8 cellular contexts compared by ENCODE assay signal in genomic region chr11:124586247-124586860, GRCh38. TPM values are rescaled to one million over a fixed set of nuclear protein-coding genes. Genes with fewer than 3 reads are reported as not detected.
A peak's percentile ranks its signal among the peaks of the same experiment; 100 is the strongest.
DNase-seq lines count a peak whose midpoint lies in the region; ATAC-seq, FAIRE-seq and TF ChIP-seq lines count a peak whose summit lies in the region.

No MANE protein-coding gene starts in this region.

- H3F3A ChIP-seq in MM.1S (ENCODE audit: insufficient read depth, low read length) = no peaks in the 10 kb centered on the region

- no peaks in the 10 kb centered on the region for H3K27me3 ChIP-seq in MM.1S (replicated peaks; ENCODE audit: insufficient read depth, low read length)

- FAIRE-seq in kidney (lab: Jason Lieb, UNC) = peak; percentile 83

- H3K4me1 Mint-ChIP-seq in T-cell (no peaks in the 10 kb centered on the region), brain (peaks cover 6% of the 10 kb centered on the region)

- CTCF ChIA-PET in T-cell (lab: Charles Lee) = interaction anchor here in 1 of 2 donors (1.0 to 1.5 kb wide), 3 partner anchors 9 to 171 kb away, joined by 3 to 5 read pairs (median 4); no protein-coding TSS in a partner anchor

- no peaks in the 10 kb centered on the region for H3K79me2 ChIP-seq in MM.1S (ENCODE audit: low read length)

- no peaks in the 10 kb centered on the region for H3K36me3 ChIP-seq in MM.1S (replicated peaks; ENCODE audit: insufficient read depth, low read length)
- H3K36me3 ChIP-seq in kidney (ENCODE audit: control insufficient read depth in 1 of 2, insufficient read depth in 2 of 2, low read length in 2 of 2) = no peaks in the 10 kb centered on the region

- 0 out of 2 replicates have a peak, but pooled peaks cover 4% of the 10 kb centered on the region for H3K4me1 ChIP-seq in MM.1S (ENCODE audit: low read length)
- no peaks in the 10 kb centered on the region for H3K4me1 ChIP-seq in kidney (ENCODE audit: control insufficient read depth in 1 of 2, insufficient read depth in 1 of 2, low read depth in 1 of 2, low read length in 2 of 2)

- TF ChIP-seq CTCF in GM13977 (IDR thresholded peaks at IDR 0.05; ENCODE audit: extremely low read depth, insufficient read depth, missing control alignments) = peak; percentile 80
- peak; percentile 64 for TF ChIP-seq CTCF in MM.1S (IDR thresholded peaks at IDR 0.05; ENCODE audit: low read length)
- peak; percentile 73 to 77 for TF ChIP-seq CTCF in brain (conservative IDR thresholded peaks at IDR 0.05)
- TF ChIP-seq CTCF in kidney (IDR thresholded peaks at IDR 0.05; ENCODE audit: borderline replicate concordance, extremely low read depth, insufficient read depth) = peak; percentile 79

- intact Hi-C loops in kidney (cut with DNase I) = loop anchor here (10.0 kb wide), 1 partner anchor 172 kb away; no protein-coding TSS in a partner anchor

- peak; percentile 48 for DNase-seq in AG08395 (ENCODE audit: low spot score)
- peak; percentile 30 for DNase-seq in GM13977 (ENCODE audit: low spot score)
- DNase-seq in MM.1S = peak; percentile 53
- peak in 27 of 34 experiments; percentile 5 to 48 (median 18) for DNase-seq in T-cell
- no peak for DNase-seq in kidney
- peak; percentile 2 for DNase-seq in stimulated activated CD8-positive, alpha-beta memory T cell treated with anti-CD3 and anti-CD28 coated beads, Interleukin-12 subunit alpha, Interleukin-12 subunit beta, amount 100 ng/mL, for 1 hour (ENCODE audit: low read depth)
- DNase-seq in cerebellar nuclear complex (lab: John Stamatoyannopoulos, UW) = no peak

- in situ Hi-C loops in GM13977 (cut with MboI; ENCODE audit: low pct_unique_long_range_greater_than_20kb, low sequenced_read_pairs, unreplicated experiment) = loop anchor here (10.0 to 25.0 kb wide), 2 partner anchors 182 to 524 kb away; no protein-coding TSS in a partner anchor

- H3K9me3 ChIP-seq in MM.1S (replicated peaks; ENCODE audit: insufficient read depth, low read length) (no peaks in the 10 kb centered on the region), kidney (ENCODE audit: control insufficient read depth in 1 of 2, low read length in 2 of 2) (no peaks in the 10 kb centered on the region)

- H3K27ac ChIP-seq in MM.1S (ENCODE audit: low read length) = no peak overlapping the region
- no peak overlapping the region for H3K27ac ChIP-seq in kidney (ENCODE audit: low read depth in 2 of 2, low read length in 2 of 2)

- no peak overlapping the region for H3K4me3 Mint-ChIP-seq in T-cell
- no peak overlapping the region for H3K4me3 Mint-ChIP-seq in brain

- H3K36me3 Mint-ChIP-seq in T-cell (no peaks in the 10 kb centered on the region), brain (no peaks in the 10 kb centered on the region)

- no peak overlapping the region for H3K9ac ChIP-seq in MM.1S (ENCODE audit: low read length)
- H3K9ac ChIP-seq in kidney (ENCODE audit: low read length in 2 of 2) = no peak overlapping the region

- H3K27me3 Mint-ChIP-seq in T-cell = peaks cover 15 to 21% of the 10 kb centered on the region in 2 donors
- H3K27me3 Mint-ChIP-seq in brain = peaks cover 3% of the 10 kb centered on the region

- no peak overlapping the region for H3K4me2 ChIP-seq in MM.1S (ENCODE audit: low read depth, low read length)

- H2AFZ ChIP-seq in MM.1S (ENCODE audit: low read length) = no peak overlapping the region

- no peak overlapping the region for H3K4me3 ChIP-seq in MM.1S (ENCODE audit: low read length)
- H3K4me3 ChIP-seq in kidney (ENCODE audit: low read length in 2 of 2) = no peak overlapping the region

- no peaks in the 10 kb centered on the region for H3K9me2 ChIP-seq in MM.1S (replicated peaks; ENCODE audit: insufficient read depth, low read length)

- POLR2A ChIA-PET in T-cell (lab: Charles Lee) = no interaction called here

- ATAC-seq in T-cell (replicated peaks in 1 of 4) = no peak

- no peaks in the 10 kb centered on the region for H3K9me3 Mint-ChIP-seq in T-cell
- H3K9me3 Mint-ChIP-seq in brain = no peaks in the 10 kb centered on the region

- H3K27ac Mint-ChIP-seq in T-cell = no peak overlapping the region
- H3K27ac Mint-ChIP-seq in brain = no peak overlapping the region

- H4K20me1 ChIP-seq in MM.1S (ENCODE audit: insufficient read depth, low read length) = no peaks in the 10 kb centered on the region

RNA-seq across cellular contexts. Expression of gene OR8A1, which starts 16.6 kb away (rescaled TPM):
- total RNA-seq in T-cell (not detected), kidney (not detected)
- polyA plus RNA-seq in brain (ENCODE audit: insufficient read depth, low read depth, low replicate concordance) (not detected), kidney (ENCODE audit: insufficient read depth, low read depth, low replicate concordance) (not detected)

RNA-seq across cellular contexts. Expression of gene PANX3, which starts 24.9 kb away (rescaled TPM):
- total RNA-seq in T-cell (not detected), kidney (not detected)
- polyA plus RNA-seq in brain (ENCODE audit: insufficient read depth, low read depth, low replicate concordance) (not detected), kidney (ENCODE audit: insufficient read depth, low read depth, low replicate concordance) (not detected)

RNA-seq across cellular contexts. Expression of gene TBRG1, which starts 36.3 kb away (rescaled TPM):
- total RNA-seq in T-cell = 10 to 100 TPM; 55.5 to 74.8 (median 72.0) TPM
- polyA plus RNA-seq in brain (ENCODE audit: insufficient read depth, low read depth, low replicate concordance) = 13.7 TPM
- total RNA-seq in kidney = 35.6 TPM
- 23.3 TPM for polyA plus RNA-seq in kidney (ENCODE audit: insufficient read depth, low read depth, low replicate concordance)

RNA-seq across cellular contexts. Expression of gene OR8B12, which starts 42.9 kb away (rescaled TPM):
- total RNA-seq in T-cell = not detected
- polyA plus RNA-seq in brain (ENCODE audit: insufficient read depth, low read depth, low replicate concordance) = not detected
- not detected for total RNA-seq in kidney
- polyA plus RNA-seq in kidney (ENCODE audit: insufficient read depth, low read depth, low replicate concordance) = not detected

Comparison
In these comparisons a context has a peak if more than half of its experiments do, and no peak if none do; other contexts are left out.
1. DNase-seq: peak in AG08395 (single experiment), GM13977 (single experiment), MM.1S (single experiment), T-cell (27 of 34) and stimulated activated CD8-positive, alpha-beta memory T cell treated with anti-CD3 and anti-CD28 coated beads, Interleukin-12 subunit alpha, Interleukin-12 subunit beta, amount 100 ng/mL, for 1 hour (single experiment); none in kidney (single experiment) and cerebellar nuclear complex (0 of 2).
2. Peak in every context shown above with its lines, with median percentiles within 50 percentile points of each other: CTCF ChIP-seq.